Comparison of ENCODE assay signal across 23 cellular contexts in genomic region chr4:151955721-151956340, GRCh38.
A peak's percentile ranks its signal among the peaks of the same experiment; 100 is the strongest.
DNase-seq lines count a peak whose midpoint lies in the region; ATAC-seq and TF ChIP-seq lines count a peak whose summit lies in the region.
"Had no signal": no experiment of that assay in that cellular context is flagged by ENCODE, and none has a peak within 500 bp of the region (broad histone marks: within the 10 kb centered on the region; RNA-seq: fewer than 3 reads in every experiment).

No MANE protein-coding gene starts in this region.

- H3K27me3 Mint-ChIP-seq in stimulated activated naive CD8-positive, alpha-beta T cell treated with anti-CD3 and anti-CD28 coated beads, Interleukin-15, amount 100 ng/mL, for 72 hours: no peaks in the 10 kb centered on the region
- peaks cover 3% of the 10 kb centered on the region for H3K27me3 Mint-ChIP-seq in osteocyte (ENCODE audit: unreplicated experiment)

- no peak for DNase-seq in stimulated activated naive CD8-positive, alpha-beta T cell treated with anti-CD3 and anti-CD28 coated beads, Interleukin-15, Interleukin-2, amounts not matched to agents 100 U/mL and 50 U/mL, for 24 hours
- no peak for DNase-seq in stimulated activated naive CD8-positive, alpha-beta T cell treated with anti-CD3 and anti-CD28 coated beads, Interleukin-15, amount 100 ng/mL, for 72 hours
- DNase-seq in T1000 (lab: John Stamatoyannopoulos, UW): peak; percentile 48
- peak; percentile 35 for DNase-seq in fibroblast of peridontal ligament (ENCODE audit: extremely low read depth)
- peak; percentile 30 for DNase-seq in stromal cell of bone marrow (ENCODE audit: low read depth)
- no peak for DNase-seq in osteocyte (ENCODE audit: extremely low spot score, unreplicated experiment)
- DNase-seq in stimulated activated naive CD4-positive, alpha-beta T cell treated with Interleukin-2 at 50 U/mL for 16 hours (lab: John Stamatoyannopoulos, UW): no peak
- no peak for DNase-seq in lower leg skin (ENCODE audit: low spot score in 2 of 2)
- DNase-seq: activated CD4-positive, alpha-beta T cell treated with anti-CD3 and anti-CD28 coated beads, Interleukin-2, amount 50 U/mL, for 4 hours; activated effector memory CD4-positive, alpha-beta T cell treated with anti-CD3 and anti-CD28 coated beads, Interleukin-2, amount 50 U/mL, for 16 hours; C1 segment of cervical spinal cord; DMS 273 treated with DMSO at 0.1 percent for 48 hours; erythroblast; GOT3; heart left ventricle; left ventricle myocardium superior; NCI-H1105; NCI-H2081 treated with DMSO at 0.1 percent for 48 hours; NCI-H510A; occipital lobe; T-helper 2 cell had no signal

- no peaks in the 10 kb centered on the region for H3K4me1 Mint-ChIP-seq in stimulated activated naive CD8-positive, alpha-beta T cell treated with anti-CD3 and anti-CD28 coated beads, Interleukin-15, amount 100 ng/mL, for 72 hours
- peaks cover 4% of the 10 kb centered on the region for H3K4me1 Mint-ChIP-seq in osteocyte (ENCODE audit: unreplicated experiment)

- no peak overlapping the region for H3K4me3 ChIP-seq in lower leg skin (ENCODE audit: low read depth, poor library complexity, severe bottlenecking)
- H3K4me3 ChIP-seq: A549, heart left ventricle had no signal

- intact Hi-C loops in lower leg skin (cut with DNase I; ENCODE audit: low total_unique reads): no loop called here

- peak; percentile 14 for ATAC-seq in stimulated activated naive CD8-positive, alpha-beta T cell treated with anti-CD3 and anti-CD28 coated beads, Interleukin-15, Interleukin-2, amounts not matched to agents 100 U/mL and 50 U/mL, for 24 hours
- ATAC-seq in stimulated activated naive CD8-positive, alpha-beta T cell treated with anti-CD3 and anti-CD28 coated beads, Interleukin-15, amount 100 ng/mL, for 72 hours: no peak
- ATAC-seq: A549, heart left ventricle, left ventricle myocardium superior, WTC11 had no signal

- H3K36me3 Mint-ChIP-seq in osteocyte (ENCODE audit: unreplicated experiment): no peaks in the 10 kb centered on the region
- H3K36me3 Mint-ChIP-seq: WTC11 had no signal

- no peak overlapping the region for H3K4me3 Mint-ChIP-seq in stimulated activated naive CD8-positive, alpha-beta T cell treated with anti-CD3 and anti-CD28 coated beads, Interleukin-15, amount 100 ng/mL, for 72 hours
- no peak overlapping the region for H3K4me3 Mint-ChIP-seq in osteocyte (ENCODE audit: unreplicated experiment)
- H3K4me3 Mint-ChIP-seq: WTC11 had no signal

- peaks cover 0 to 9% of the 10 kb centered on the region in 2 donors for H3K9me3 Mint-ChIP-seq in stimulated activated naive CD8-positive, alpha-beta T cell treated with anti-CD3 and anti-CD28 coated beads, Interleukin-15, amount 100 ng/mL, for 72 hours
- no peaks in the 10 kb centered on the region for H3K9me3 Mint-ChIP-seq in osteocyte (ENCODE audit: unreplicated experiment)

- TF ChIP-seq POLR2A in lower leg skin (IDR thresholded peaks at IDR 0.05): no peak

- no peak overlapping the region for H3K27ac Mint-ChIP-seq in stimulated activated naive CD8-positive, alpha-beta T cell treated with anti-CD3 and anti-CD28 coated beads, Interleukin-15, amount 100 ng/mL, for 72 hours
- H3K27ac Mint-ChIP-seq in osteocyte (ENCODE audit: unreplicated experiment): no peak overlapping the region
- H3K27ac Mint-ChIP-seq: WTC11 had no signal

- WGBS in lower leg skin, 2 donors: 87 to 94% methylated on average over 5 of the region's 5 CpGs

- no peak for TF ChIP-seq CTCF in osteocyte (IDR thresholded peaks at IDR 0.05)
- TF ChIP-seq CTCF in lower leg skin (IDR thresholded peaks at IDR 0.05): no peak

Comparison
In these comparisons a context has a peak if more than half of its experiments do, and no peak if none do; other contexts are left out.
1. DNase-seq: peak in T1000 (single experiment), fibroblast of peridontal ligament (single experiment) and stromal cell of bone marrow (single experiment); none in stimulated activated naive CD8-positive, alpha-beta T cell treated with anti-CD3 and anti-CD28 coated beads, Interleukin-15, Interleukin-2, amounts not matched to agents 100 U/mL and 50 U/mL, for 24 hours (single experiment), stimulated activated naive CD8-positive, alpha-beta T cell treated with anti-CD3 and anti-CD28 coated beads, Interleukin-15, amount 100 ng/mL, for 72 hours (0 of 2), osteocyte (single experiment), stimulated activated naive CD4-positive, alpha-beta T cell treated with Interleukin-2 at 50 U/mL for 16 hours (single experiment) and lower leg skin (0 of 2).